ENCODE assay signal across 1 cellular context in genomic region chr4:155544547-155544946, GRCh38.
TF ChIP-seq lines count a peak whose summit lies in the region.

No MANE protein-coding gene starts in this region.

TF ChIP-seq in IMR-90, 13 proteins besides CTCF, POLR2A, EP300 and RAD21 (continued from another document):
- TF ChIP-seq CHD1 (IDR thresholded peaks at IDR 0.05; ENCODE audit: low read depth, low read length): no peak
- TF ChIP-seq RCOR1 (IDR thresholded peaks at IDR 0.05; ENCODE audit: insufficient replicate concordance, low read length): no peak
- TF ChIP-seq USF2 (IDR thresholded peaks at IDR 0.05; ENCODE audit: low read depth, low read length): no peak
